In the genomic region with DNA sequence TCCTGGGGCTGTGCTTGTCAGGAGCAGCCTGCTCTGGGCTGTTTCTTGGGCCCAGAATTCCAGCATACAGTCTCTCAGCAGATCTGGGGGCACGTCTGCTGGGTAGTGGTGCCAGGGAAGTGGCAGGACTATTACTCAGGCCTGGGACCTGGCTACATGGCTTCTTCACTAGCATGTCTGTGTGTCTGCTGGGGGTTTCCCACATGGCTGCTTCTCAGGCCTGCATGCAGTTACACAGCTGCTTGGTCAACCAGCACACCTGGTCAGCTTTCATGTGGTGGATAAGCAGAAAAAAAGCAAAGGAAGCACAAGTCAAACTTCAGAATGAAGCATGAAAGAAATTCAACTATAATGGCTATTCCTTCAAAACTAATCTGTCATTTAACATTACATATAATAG, we compare ENCODE assay signal across 1 cellular context.
TF ChIP-seq lines count a peak whose summit lies in the region.

No MANE protein-coding gene starts in this region.

TF ChIP-seq in GM12878, 131 proteins besides CTCF, POLR2A, EP300 and RAD21 (continued from another document):
- TF ChIP-seq, protein P1, sequence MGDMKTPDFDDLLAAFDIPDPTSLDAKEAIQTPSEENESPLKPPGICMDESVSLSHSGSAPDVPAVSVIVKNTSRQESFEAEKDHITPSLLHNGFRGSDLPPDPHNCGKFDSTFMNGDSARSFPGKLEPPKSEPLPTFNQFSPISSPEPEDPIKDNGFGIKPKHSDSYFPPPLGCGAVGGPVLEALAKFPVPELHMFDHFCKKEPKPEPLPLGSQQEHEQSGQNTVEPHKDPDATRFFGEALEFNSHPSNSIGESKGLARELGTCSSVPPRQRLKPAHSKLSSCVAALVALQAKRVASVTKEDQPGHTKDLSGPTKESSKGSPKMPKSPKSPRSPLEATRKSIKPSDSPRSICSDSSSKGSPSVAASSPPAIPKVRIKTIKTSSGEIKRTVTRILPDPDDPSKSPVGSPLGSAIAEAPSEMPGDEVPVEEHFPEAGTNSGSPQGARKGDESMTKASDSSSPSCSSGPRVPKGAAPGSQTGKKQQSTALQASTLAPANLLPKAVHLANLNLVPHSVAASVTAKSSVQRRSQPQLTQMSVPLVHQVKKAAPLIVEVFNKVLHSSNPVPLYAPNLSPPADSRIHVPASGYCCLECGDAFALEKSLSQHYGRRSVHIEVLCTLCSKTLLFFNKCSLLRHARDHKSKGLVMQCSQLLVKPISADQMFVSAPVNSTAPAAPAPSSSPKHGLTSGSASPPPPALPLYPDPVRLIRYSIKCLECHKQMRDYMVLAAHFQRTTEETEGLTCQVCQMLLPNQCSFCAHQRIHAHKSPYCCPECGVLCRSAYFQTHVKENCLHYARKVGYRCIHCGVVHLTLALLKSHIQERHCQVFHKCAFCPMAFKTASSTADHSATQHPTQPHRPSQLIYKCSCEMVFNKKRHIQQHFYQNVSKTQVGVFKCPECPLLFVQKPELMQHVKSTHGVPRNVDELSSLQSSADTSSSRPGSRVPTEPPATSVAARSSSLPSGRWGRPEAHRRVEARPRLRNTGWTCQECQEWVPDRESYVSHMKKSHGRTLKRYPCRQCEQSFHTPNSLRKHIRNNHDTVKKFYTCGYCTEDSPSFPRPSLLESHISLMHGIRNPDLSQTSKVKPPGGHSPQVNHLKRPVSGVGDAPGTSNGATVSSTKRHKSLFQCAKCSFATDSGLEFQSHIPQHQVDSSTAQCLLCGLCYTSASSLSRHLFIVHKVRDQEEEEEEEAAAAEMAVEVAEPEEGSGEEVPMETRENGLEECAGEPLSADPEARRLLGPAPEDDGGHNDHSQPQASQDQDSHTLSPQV (IDR thresholded peaks at IDR 0.05): no peak
- TF ChIP-seq, protein P2, sequence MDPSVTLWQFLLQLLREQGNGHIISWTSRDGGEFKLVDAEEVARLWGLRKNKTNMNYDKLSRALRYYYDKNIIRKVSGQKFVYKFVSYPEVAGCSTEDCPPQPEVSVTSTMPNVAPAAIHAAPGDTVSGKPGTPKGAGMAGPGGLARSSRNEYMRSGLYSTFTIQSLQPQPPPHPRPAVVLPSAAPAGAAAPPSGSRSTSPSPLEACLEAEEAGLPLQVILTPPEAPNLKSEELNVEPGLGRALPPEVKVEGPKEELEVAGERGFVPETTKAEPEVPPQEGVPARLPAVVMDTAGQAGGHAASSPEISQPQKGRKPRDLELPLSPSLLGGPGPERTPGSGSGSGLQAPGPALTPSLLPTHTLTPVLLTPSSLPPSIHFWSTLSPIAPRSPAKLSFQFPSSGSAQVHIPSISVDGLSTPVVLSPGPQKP (IDR thresholded peaks at IDR 0.05; ENCODE audit: low read depth, low read length): no peak
- TF ChIP-seq CBX5 (IDR thresholded peaks at IDR 0.05; ENCODE audit: low read depth): no peak
- TF ChIP-seq HDAC2 (IDR thresholded peaks at IDR 0.05): no peak
- TF ChIP-seq SMAD5 (IDR thresholded peaks at IDR 0.05; ENCODE audit: low read depth): no peak
- no peak for TF ChIP-seq CREM (IDR thresholded peaks at IDR 0.05; ENCODE audit: low read depth)
- TF ChIP-seq ETV6 (conservative IDR thresholded peaks at IDR 0.05 in 1 of 2, IDR thresholded peaks at IDR 0.05 in 1 of 2; ENCODE audit: borderline replicate concordance in 1 of 2, low read depth in 1 of 2): no peak
- no peak for TF ChIP-seq CBFB (IDR thresholded peaks at IDR 0.05; ENCODE audit: low read depth)
- no peak for TF ChIP-seq BHLHE40 (IDR thresholded peaks at IDR 0.05; ENCODE audit: borderline replicate concordance in 1 of 2, low read depth in 2 of 2, low read length in 1 of 2)
- TF ChIP-seq, protein P3, sequence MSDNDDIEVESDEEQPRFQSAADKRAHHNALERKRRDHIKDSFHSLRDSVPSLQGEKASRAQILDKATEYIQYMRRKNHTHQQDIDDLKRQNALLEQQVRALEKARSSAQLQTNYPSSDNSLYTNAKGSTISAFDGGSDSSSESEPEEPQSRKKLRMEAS (IDR thresholded peaks at IDR 0.05; ENCODE audit: low read depth, low read length): no peak
- no peak for TF ChIP-seq POLR2AphosphoS5 (IDR thresholded peaks at IDR 0.05; ENCODE audit: low read length)
- no peak for TF ChIP-seq ASH2L (IDR thresholded peaks at IDR 0.05; ENCODE audit: borderline replicate concordance, low read depth)
